Comparison of ENCODE assay signal across 30 cellular contexts in genomic region chrX:48086119-48086518, GRCh38. TPM values are rescaled to one million over a fixed set of nuclear protein-coding genes. Genes with fewer than 3 reads are reported as not detected.
A peak's percentile ranks its signal among the peaks of the same experiment; 100 is the strongest.
DNase-seq lines count a peak whose midpoint lies in the region; ATAC-seq and TF ChIP-seq lines count a peak whose summit lies in the region.
"Had no signal": no experiment of that assay in that cellular context is flagged by ENCODE, and none has a peak within 500 bp of the region (broad histone marks: within the 10 kb centered on the region; RNA-seq: fewer than 3 reads in every experiment).

No MANE protein-coding gene starts in this region.

- H3K4me3 ChIP-seq in cardiac fibroblast (replicated peaks in 1 of 2; ENCODE audit: low read depth in 2 of 2, low read length in 2 of 2) (no peak overlapping the region), mucosa of descending colon (no peak overlapping the region)
- H3K4me3 ChIP-seq: heart left ventricle, thyroid gland had no signal

- intact Hi-C loops in mucosa of descending colon (cut with DNase I, micrococcal nuclease): no loop called here

- DNase-seq in Caki2 (ENCODE audit: low read depth): peak; percentile 30
- DNase-seq in OCI-M1 (lab: John Stamatoyannopoulos, UW): peak; percentile 2
- DNase-seq in cardiac fibroblast (ENCODE audit: low read depth in 2 of 2): peak; percentile 5 to 20
- no peak for DNase-seq in mucosa of descending colon
- no peak for DNase-seq in DMS 273 (lab: John Stamatoyannopoulos, UW; ENCODE audit: unreplicated experiment)
- no peak for DNase-seq in NCI-H226
- DNase-seq in UCSD-AML1 (lab: John Stamatoyannopoulos, UW; ENCODE audit: unreplicated experiment): no peak
- DNase-seq: activated CD4-positive, alpha-beta T cell treated with anti-CD3 and anti-CD28 coated beads, Interleukin-2, amount 50 U/mL, for 1 hour; activated CD8-positive, alpha-beta memory T cell treated with anti-CD3 and anti-CD28 coated beads, Interleukin-2, amount 10 ng/mL, durations not matched to agents 7 days and 5 days; activated naive CD4-positive, alpha-beta T cell treated with anti-CD3 and anti-CD28 coated beads, Interleukin-2, amount 50 U/mL, for 16 hours; central memory CD4-positive, alpha-beta T cell; DMS 273 treated with DMSO at 0.1 percent for 48 hours; heart left ventricle; left cardiac atrium; mesendoderm; NCI-H1092; NCI-H187; NCI-H2171 treated with DMSO at 0.1 percent for 48 hours; NCI-H524 treated with DMSO at 0.1 percent for 48 hours; occipital lobe; RPMI8226; stimulated activated CD4-positive, alpha-beta T cell treated with anti-CD3 and anti-CD28 coated beads, Interleukin-12 subunit alpha, Interleukin-12 subunit beta, amount 100 ng/mL, for 4 hours; stimulated activated CD4-positive, alpha-beta T cell treated with anti-CD3 and anti-CD28 coated beads, Interleukin-4, amount 100 ng/mL, for 4 hours; stimulated activated naive CD4-positive, alpha-beta T cell; thyroid gland had no signal

- TF ChIP-seq CTCF in cardiac fibroblast (IDR thresholded peaks at IDR 0.05; ENCODE audit: low read depth, low read length): no peak
- no peak for TF ChIP-seq CTCF in mucosa of descending colon (IDR thresholded peaks at IDR 0.05)

- no peaks in the 10 kb centered on the region for H3K36me3 ChIP-seq in mucosa of descending colon (ENCODE audit: low read depth)
- H3K36me3 ChIP-seq: heart left ventricle, thyroid gland had no signal

- peak; percentile 86 for ATAC-seq in mucosa of descending colon
- no peak for ATAC-seq in GM18909 (IDR thresholded peaks at IDR 0.05; ENCODE audit: poor library complexity, unreplicated experiment)
- ATAC-seq: activated CD8-positive, alpha-beta memory T cell treated with anti-CD3 and anti-CD28 coated beads, Interleukin-2, amount 10 ng/mL, durations not matched to agents 7 days and 5 days; heart left ventricle; left cardiac atrium; SK-N-SH treated with all-trans-retinoic acid at 6 μM for 48 hours had no signal

- H3K9me3 ChIP-seq in mucosa of descending colon: no peaks in the 10 kb centered on the region
- H3K9me3 ChIP-seq: heart left ventricle, thyroid gland had no signal

- H3K4me1 ChIP-seq in mucosa of descending colon (ENCODE audit: low read depth): no peaks in the 10 kb centered on the region
- H3K4me1 ChIP-seq: heart left ventricle, thyroid gland had no signal

- in situ Hi-C loops in Caki2 (cut with HindIII; ENCODE audit: low pct_unique_long_range_greater_than_20kb, low sequenced_read_pairs): no loop called here

RNA-seq across cellular contexts. Expression of gene ZNF630, which starts 14.7 kb away (rescaled TPM):
- total RNA-seq in Caki2 (2014; rRNA removed; shearing (Covaris generic); ENCODE audit: low replicate concordance): 4.5 and 21.3 TPM in 2 replicates
- total RNA-seq in mucosa of descending colon: 1 to 10 TPM; 3.2 to 6.4 (median 4.8) TPM

RNA-seq across cellular contexts. Expression of gene SPACA5B, which starts 44.3 kb away (rescaled TPM):
- not detected in 2 replicates for total RNA-seq in Caki2 (2014; rRNA removed; shearing (Covaris generic); ENCODE audit: low replicate concordance)
- not detected for total RNA-seq in mucosa of descending colon
- total RNA-seq: activated CD8-positive, alpha-beta memory T cell treated with anti-CD3 and anti-CD28 coated beads, Interleukin-2, amount 10 ng/mL, durations not matched to agents 7 days and 5 days; activated T-helper 1 cell treated with anti-CD3 and anti-CD28 coated beads, Interleukin-12 subunit alpha, Interleukin-12 subunit beta, Interleukin-2, Interleukin-4 antibody, amounts not matched to agents 30 ng/mL and 10 ng/mL and 1 ng/mL, durations not matched to agents 14 hours and 24 hours and 36 hours; dermis microvascular lymphatic vessel endothelial cell; heart left ventricle; left cardiac atrium; occipital lobe; T-helper 2 cell treated with Interferon-gamma antibody and Interleukin-4, amounts not matched to agents 100 ng/mL and 5 ng/mL, for 36 hours; thyroid gland had no signal

Comparison
In these comparisons a context has a peak if more than half of its experiments do, and no peak if none do; other contexts are left out.
1. DNase-seq: peak in Caki2 (single experiment), OCI-M1 (single experiment) and cardiac fibroblast (2 of 2); none in mucosa of descending colon (0 of 3), DMS 273 (single experiment), NCI-H226 (single experiment) and UCSD-AML1 (single experiment).